23 cellular contexts compared by ENCODE assay signal in genomic region chr6:4896401-4896800, GRCh38.
"Had no signal": no experiment of that assay in that cellular context is flagged by ENCODE, and none has a peak within 500 bp of the region (broad histone marks: within the 10 kb centered on the region; RNA-seq: fewer than 3 reads in every experiment).

No MANE protein-coding gene starts in this region.

- H3K27ac Mint-ChIP-seq: activated naive CD4-positive, alpha-beta T cell treated with anti-CD3 and anti-CD28 coated beads, Interleukin-2, amount 50 U/mL, for 24 hours; brain; memory B cell; stimulated activated naive B cell treated with anti-CD40 and anti-IgM and Interleukin-4, amounts not matched to agents 10 μg/mL and 1 μg/mL and 100 μg/mL, for 72 hours; T-cell; T-helper 2 cell treated with Interferon-gamma antibody and Interleukin-4, amounts not matched to agents 5 μg/mL and 100 μg/mL, for 36 hours; type B pancreatic cell had no signal

- H3K27ac ChIP-seq: gastrocnemius medialis, heart left ventricle, testis had no signal

- H3K4me3 ChIP-seq: gastrocnemius medialis, heart left ventricle, testis had no signal

- H3K4me1 ChIP-seq: gastrocnemius medialis, testis had no signal

- H3K4me3 Mint-ChIP-seq: activated naive CD4-positive, alpha-beta T cell treated with anti-CD3 and anti-CD28 coated beads, Interleukin-2, amount 50 U/mL, for 24 hours; brain; memory B cell; stimulated activated naive B cell treated with anti-CD40 and anti-IgM and Interleukin-4, amounts not matched to agents 10 μg/mL and 1 μg/mL and 100 μg/mL, for 72 hours; T-cell; T-helper 2 cell treated with Interferon-gamma antibody and Interleukin-4, amounts not matched to agents 5 μg/mL and 100 μg/mL, for 36 hours; type B pancreatic cell had no signal

- H3K9me3 ChIP-seq: gastrocnemius medialis, testis had no signal

- H3K27me3 ChIP-seq: gastrocnemius medialis, heart left ventricle, testis had no signal

- ATAC-seq: esophagus mucosa; gastrocnemius medialis; heart left ventricle; left colon; sciatic nerve; SK-N-SH treated with all-trans-retinoic acid at 6 μM for 48 hours; stimulated activated naive B cell treated with anti-CD40 and anti-IgM and Interleukin-4, amounts not matched to agents 10 μg/mL and 1 μg/mL and 100 μg/mL, for 72 hours; T-cell had no signal

- H3K4me1 Mint-ChIP-seq: activated naive CD4-positive, alpha-beta T cell treated with anti-CD3 and anti-CD28 coated beads, Interleukin-2, amount 50 U/mL, for 24 hours had no signal

- H3K27me3 Mint-ChIP-seq: activated naive CD4-positive, alpha-beta T cell treated with anti-CD3 and anti-CD28 coated beads, Interleukin-2, amount 50 U/mL, for 24 hours; brain; memory B cell; stimulated activated naive B cell treated with anti-CD40 and anti-IgM and Interleukin-4, amounts not matched to agents 10 μg/mL and 1 μg/mL and 100 μg/mL, for 72 hours; T-cell; type B pancreatic cell had no signal

- H3K9me3 Mint-ChIP-seq: activated naive CD4-positive, alpha-beta T cell treated with anti-CD3 and anti-CD28 coated beads, Interleukin-2, amount 50 U/mL, for 24 hours; memory B cell; stimulated activated naive B cell treated with anti-CD40 and anti-IgM and Interleukin-4, amounts not matched to agents 10 μg/mL and 1 μg/mL and 100 μg/mL, for 72 hours had no signal

- DNase-seq: activated CD4-positive, alpha-beta T cell treated with anti-CD3 and anti-CD28 coated beads, Interleukin-2, amount 50 U/mL, for 48 hours; activated effector memory CD4-positive, alpha-beta T cell treated with anti-CD3 and anti-CD28 coated beads, Interleukin-2, amount 50 U/mL, for 16 hours; aorta; caudate nucleus; dermis blood vessel endothelial cell; effector memory CD4-positive, alpha-beta T cell; gastrocnemius medialis; heart left ventricle; left colon; posterior cingulate gyrus; small intestine; stimulated activated CD4-positive, alpha-beta T cell treated with anti-CD3 and anti-CD28 coated beads, Interleukin-15, amount 100 ng/mL, for 24 hours; stimulated activated naive B cell treated with anti-CD40 and anti-IgM and Interleukin-4, amounts not matched to agents 10 μg/mL and 1 μg/mL and 100 μg/mL, for 72 hours; T-cell; testis had no signal
